ENCODE assay signal across 36 cellular contexts in the genomic region with DNA sequence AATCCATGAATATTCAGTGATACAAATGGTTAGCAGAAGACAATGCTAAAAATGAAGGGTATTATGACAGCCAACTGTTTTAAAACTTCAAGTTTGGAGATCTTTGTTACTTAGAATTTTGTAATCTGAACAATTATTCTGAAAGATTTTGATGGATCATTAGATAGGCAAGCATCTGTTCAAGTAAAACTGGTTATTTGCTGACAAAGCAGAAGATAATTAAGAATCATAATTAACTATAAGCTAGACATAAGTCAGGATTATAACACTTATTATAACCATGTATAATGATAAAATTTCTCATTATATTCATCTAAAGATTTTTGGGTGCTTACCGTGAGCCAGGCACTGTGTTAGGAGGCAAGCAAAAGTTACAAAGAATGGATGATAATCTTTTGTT.
"Had no signal": no experiment of that assay in that cellular context is flagged by ENCODE, and none has a peak within 500 bp of the region (broad histone marks: within the 10 kb centered on the region; RNA-seq: fewer than 3 reads in every experiment).

No MANE protein-coding gene starts in this region.

- DNase-seq: MG63, MM.1S, MV-4-11, NCI-H1048, NCI-H1092, NCI-H1092 treated with DMSO at 0.1 percent for 48 hours, NCI-H1105, NCI-H1105 treated with DMSO at 0.1 percent for 48 hours, NCI-H1417, NCI-H1417 treated with DMSO at 0.1 percent for 48 hours, NCI-H1436, NCI-H1436 treated with DMSO at 0.1 percent for 48 hours, NCI-H146, NCI-H1694, NCI-H1694 treated with DMSO at 0.1 percent for 48 hours, NCI-H187, NCI-H187 treated with DMSO at 0.1 percent for 48 hours, NCI-H1930, NCI-H2029, NCI-H2029 treated with DMSO at 0.1 percent for 48 hours, NCI-H2081, NCI-H2081 treated with DMSO at 0.1 percent for 48 hours, NCI-H2107, NCI-H2171, NCI-H2171 treated with DMSO at 0.1 percent for 48 hours, NCI-H2227 treated with DMSO at 0.1 percent for 48 hours, NCI-H226, NCI-H345, NCI-H446, NCI-H446 treated with DMSO at 0.1 percent for 48 hours, NCI-H510A, NCI-H510A treated with DMSO at 0.1 percent for 48 hours, NCI-H524, NCI-H524 treated with DMSO at 0.1 percent for 48 hours, NCI-H526, NCI-H526 treated with DMSO at 0.1 percent for 48 hours had no signal

- H3K4me3 ChIP-seq: MG63 had no signal

- H3K36me3 ChIP-seq: MG63 had no signal

- H3K27me3 ChIP-seq: MG63 had no signal

- H3K9me3 ChIP-seq: MG63 had no signal
